In the genomic region with DNA sequence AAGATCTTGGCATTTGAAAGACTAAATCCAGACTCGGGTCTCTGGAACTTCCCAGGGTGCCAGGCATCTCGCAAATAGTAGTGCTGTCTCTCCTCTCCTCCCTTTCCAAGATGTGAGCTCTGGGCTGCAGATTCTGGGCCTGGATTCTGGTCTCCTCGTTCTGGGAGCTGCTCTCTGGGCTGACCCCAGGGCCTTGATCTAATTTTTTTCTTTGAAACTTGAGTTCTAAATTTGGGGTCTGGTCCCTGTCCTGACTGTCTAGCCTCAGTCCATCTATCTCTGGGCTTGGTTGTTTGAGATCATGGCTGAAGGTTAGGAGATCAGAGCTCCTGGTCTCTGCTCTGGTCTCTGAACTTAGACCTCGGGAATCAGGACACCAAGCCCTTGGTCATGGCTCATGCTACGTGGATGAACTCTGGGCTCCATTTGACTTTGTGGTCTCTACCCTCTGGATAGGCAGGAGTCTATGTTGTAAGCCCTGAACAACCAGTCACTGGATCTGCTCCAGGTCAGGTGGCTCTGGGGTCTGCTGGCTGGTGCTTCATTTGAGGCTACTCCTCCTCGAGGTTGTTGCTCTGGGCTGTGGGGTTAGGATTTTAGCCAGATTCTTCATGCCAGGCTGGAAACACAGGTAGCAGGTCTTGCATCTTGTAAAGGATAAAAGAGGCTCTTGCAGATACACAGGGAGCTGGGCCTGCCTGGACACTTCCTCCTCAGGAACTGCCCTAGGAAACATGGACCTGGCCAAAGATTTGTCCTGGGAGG, we compare ENCODE assay signal across 15 cellular contexts. TPM values are rescaled to one million over a fixed set of nuclear protein-coding genes. Genes with fewer than 3 reads are reported as not detected.
DNase-seq lines count a peak whose midpoint lies in the region; ATAC-seq and TF ChIP-seq lines count a peak whose summit lies in the region.
"Had no signal": no experiment of that assay in that cellular context is flagged by ENCODE, and none has a peak within 500 bp of the region (broad histone marks: within the 10 kb centered on the region; RNA-seq: fewer than 3 reads in every experiment).

No MANE protein-coding gene starts in this region.

- ATAC-seq in GM21825 (IDR thresholded peaks at IDR 0.05; ENCODE audit: unreplicated experiment) (peak; percentile 23), HG03432 (IDR thresholded peaks at IDR 0.05; ENCODE audit: unreplicated experiment) (peak; percentile 24)

- H3K79me2 ChIP-seq in mammary epithelial cell (ENCODE audit: insufficient read depth, low read length): no peaks in the 10 kb centered on the region
- H3K79me2 ChIP-seq: hepatocyte had no signal

- H3K9me3 Mint-ChIP-seq in MCF 10A (ENCODE audit: unreplicated experiment) (no peaks in the 10 kb centered on the region), Caco-2 (ENCODE audit: unreplicated experiment) (no peaks in the 10 kb centered on the region)
- H3K9me3 Mint-ChIP-seq: H9 had no signal

- WGBS in mammary epithelial cell (ENCODE audit: low coverage, missing lambda C conversion rate): 4% methylated on average over 4 of the region's 6 CpGs

- no peaks in the 10 kb centered on the region for H3K36me3 ChIP-seq in mammary epithelial cell (ENCODE audit: insufficient read depth, low read length)
- no peaks in the 10 kb centered on the region for H3K36me3 ChIP-seq in Caco-2 (ENCODE audit: control insufficient read depth, insufficient read depth, low read length)
- H3K36me3 ChIP-seq: spleen had no signal

- no peak overlapping the region for H3K4me2 ChIP-seq in mammary epithelial cell (ENCODE audit: insufficient read depth, low read depth, low read length)
- H3K4me2 ChIP-seq: hepatocyte had no signal

- TF ChIP-seq CTCF in mammary epithelial cell (conservative IDR thresholded peaks at IDR 0.05 in 1 of 2, IDR thresholded peaks at IDR 0.05 in 1 of 2; ENCODE audit: extremely low read depth in 1 of 2, insufficient read depth in 1 of 2, low read depth in 1 of 2, low read length in 2 of 2) (no peak), MCF 10A (IDR thresholded peaks at IDR 0.05; ENCODE audit: unreplicated experiment) (no peak), Caco-2 (IDR thresholded peaks at IDR 0.05; ENCODE audit: insufficient read depth in 1 of 2, low read depth in 1 of 2, low read length in 1 of 2, severe bottlenecking in 1 of 2, unreplicated experiment in 1 of 2) (no peak)

- H3K4me3 ChIP-seq in mammary epithelial cell (replicated peaks in 1 of 3; ENCODE audit: insufficient read depth in 1 of 3, low read depth in 2 of 3, low read length in 3 of 3) (no peak overlapping the region), Caco-2 (ENCODE audit: low read depth, low read length) (no peak overlapping the region)
- H3K4me3 ChIP-seq: hepatocyte, spleen had no signal

- H3K27me3 ChIP-seq in mammary epithelial cell (ENCODE audit: insufficient read depth, low read length) (no peaks in the 10 kb centered on the region), Caco-2 (replicated peaks; ENCODE audit: control insufficient read depth, insufficient read depth, low read length) (no peaks in the 10 kb centered on the region)
- H3K27me3 ChIP-seq: hepatocyte had no signal

- no peaks in the 10 kb centered on the region for H4K20me1 ChIP-seq in mammary epithelial cell (ENCODE audit: insufficient read depth, low read length)

- CTCF ChIA-PET in mammary epithelial cell (lab: Charles Lee; ENCODE audit: low non-redundant PET): interaction anchor here (0.7 to 1.6 kb wide), 2 partner anchors 39 to 136 kb away, joined by 7 to 8 read pairs; no protein-coding TSS in a partner anchor
- CTCF ChIA-PET in MCF 10A (lab: Yijun Ruan, JAX): interaction anchor here (0.5 to 14.6 kb wide), 34 partner anchors 8 to 1310 kb away, joined by 3 to 459 read pairs (median 4); no protein-coding TSS in a partner anchor
- CTCF ChIA-PET in Caco-2 (lab: Charles Lee): interaction anchor here (0.6 to 3.5 kb wide), 6 partner anchors 31 to 814 kb away, joined by 3 to 32 read pairs (median 3); no protein-coding TSS in a partner anchor

- H3K36me3 Mint-ChIP-seq in MCF 10A (ENCODE audit: insufficient read depth, unreplicated experiment) (no peaks in the 10 kb centered on the region), Caco-2 (ENCODE audit: insufficient read depth, unreplicated experiment) (no peaks in the 10 kb centered on the region)

- in situ Hi-C loops in mammary epithelial cell (cut with MboI; ENCODE audit: low sequenced_read_pairs in 2 of 2): loop anchor here (5.0 kb wide), 2 partner anchors 38 to 43 kb away; no protein-coding TSS in a partner anchor

- H3K27ac ChIP-seq in mammary epithelial cell (ENCODE audit: insufficient read depth, low read depth, low read length): no peak overlapping the region
- H3K27ac ChIP-seq: hepatocyte, spleen had no signal

- H3K27me3 Mint-ChIP-seq in MCF 10A (ENCODE audit: insufficient read depth, unreplicated experiment) (no peaks in the 10 kb centered on the region), Caco-2 (ENCODE audit: insufficient read depth, unreplicated experiment) (no peaks in the 10 kb centered on the region)

- POLR2A ChIA-PET in MCF 10A (lab: Yijun Ruan, JAX): interaction anchor here (1.1 to 1.4 kb wide), 3 partner anchors 39 to 136 kb away, joined by 3 to 5 read pairs (median 4); no protein-coding TSS in a partner anchor
- POLR2A ChIA-PET in Caco-2 (lab: Charles Lee): no interaction called here

- BruUV-seq in mammary epithelial cell (replicated peaks; lab: Mats Ljungman, UMichigan) (no TSS peak), MCF 10A (replicated peaks; lab: Mats Ljungman, UMichigan) (no TSS peak), Caco-2 (replicated peaks; lab: Mats Ljungman, UMichigan) (no TSS peak)

- DNase-seq in mammary epithelial cell (no peak), MCF 10A (ENCODE audit: unreplicated experiment) (no peak), NCI-H345 (lab: John Stamatoyannopoulos, UW) (no peak), Caco-2 (no peak)
- no peak for DNase-seq in activated CD4-positive, alpha-beta T cell treated with anti-CD3 and anti-CD28 coated beads for 48 hours
- no peak for DNase-seq in activated CD4-positive, alpha-beta T cell treated with anti-CD3 and anti-CD28 coated beads for 1 hour
- DNase-seq: COR-L47, spleen had no signal

- H3K9me3 ChIP-seq in mammary epithelial cell (replicated peaks; ENCODE audit: insufficient read depth, low read length) (no peaks in the 10 kb centered on the region), Caco-2 (no peaks in the 10 kb centered on the region)

- no peaks in the 10 kb centered on the region for H3K4me1 Mint-ChIP-seq in MCF 10A (ENCODE audit: insufficient read depth, unreplicated experiment)
- H3K4me1 Mint-ChIP-seq in Caco-2 (ENCODE audit: low read depth, unreplicated experiment): peaks cover 19% of the 10 kb centered on the region

- no peak overlapping the region for H3K4me3 Mint-ChIP-seq in MCF 10A (ENCODE audit: unreplicated experiment)
- no peak overlapping the region for H3K4me3 Mint-ChIP-seq in Caco-2 (ENCODE audit: unreplicated experiment)
- H3K4me3 Mint-ChIP-seq: H9 had no signal

- H3K27ac Mint-ChIP-seq in MCF 10A (ENCODE audit: low read depth, unreplicated experiment): no peak overlapping the region
- no peak overlapping the region for H3K27ac Mint-ChIP-seq in Caco-2 (ENCODE audit: unreplicated experiment)
- H3K27ac Mint-ChIP-seq: H9 had no signal

- intact Hi-C loops in mammary epithelial cell (cut with micrococcal nuclease) (loop anchor here (1.0 to 2.0 kb wide), 3 partner anchors 39 to 472 kb away; no protein-coding TSS in a partner anchor), MCF 10A (cut with micrococcal nuclease) (loop anchor here (1.0 kb wide), 3 partner anchors 39 to 472 kb away; no protein-coding TSS in a partner anchor), Caco-2 (cut with micrococcal nuclease; ENCODE audit: unreplicated experiment) (loop anchor here (1.0 kb wide), 3 partner anchors 39 to 472 kb away; no protein-coding TSS in a partner anchor)

- dilution Hi-C loops in mammary epithelial cell (cut with HindIII; ENCODE audit: low sequenced_read_pairs): no loop called here

- no peak overlapping the region for H3K9ac ChIP-seq in mammary epithelial cell (ENCODE audit: insufficient read depth, low read length)

- peak overlapping the region; percentile 32 for H2AFZ ChIP-seq in mammary epithelial cell (ENCODE audit: low read depth, low read length)
- H2AFZ ChIP-seq: hepatocyte had no signal

- H3K4me1 ChIP-seq in mammary epithelial cell (ENCODE audit: insufficient read depth, low read length) (no peaks in the 10 kb centered on the region), Caco-2 (peaks cover 4% of the 10 kb centered on the region)
- H3K4me1 ChIP-seq: spleen had no signal

RNA-seq across cellular contexts. Expression of a gene that starts 8.0 kb away (rescaled TPM):
- total RNA-seq in mammary epithelial cell: not detected
- not detected for polyA plus RNA-seq in mammary epithelial cell
- polyA minus RNA-seq in mammary epithelial cell: not detected
- not detected in 2 replicates for total RNA-seq in MCF 10A (2022)
- 0.20 and 0.46 TPM in 2 replicates for total RNA-seq in Caco-2 (2022)
- total RNA-seq: H9, left colon, LHCN-M2 had no signal
- polyA plus RNA-seq: esophagus had no signal
